In genomic region chr16:2883027-2883846, GRCh38 we compare ENCODE assay signal across 1 cellular context.
TF ChIP-seq lines count a peak whose summit lies in the region.

Gene FLYWCH2, plus strand, starts transcription at chr16:2883215. Its CDS starts 13,235 bp downstream, at chr16:2896450.

TF ChIP-seq in HepG2, 621 proteins besides CTCF, POLR2A, EP300 and RAD21 (continued from another document and continues in another):
- TF ChIP-seq PATZ1 (CRISPR knock-in tag; IDR thresholded peaks at IDR 0.05) (peak; percentile 64), ZNF10 (CRISPR knock-in tag; IDR thresholded peaks at IDR 0.05; ENCODE audit: borderline replicate concordance, low read depth) (no peak), YEATS2 (CRISPR knock-in tag; IDR thresholded peaks at IDR 0.05; ENCODE audit: borderline replicate concordance) (peak; percentile 46; the same call in 1 of the 2 replicates), PHF5A (CRISPR knock-in tag; IDR thresholded peaks at IDR 0.05; ENCODE audit: low read depth, unreplicated experiment) (no peak), RORA (CRISPR knock-in tag; IDR thresholded peaks at IDR 0.05) (no peak), SMARCC2 (IDR thresholded peaks at IDR 0.05) (no peak), MED13 (CRISPR knock-in tag; IDR thresholded peaks at IDR 0.05) (peak; percentile 68; the same call in 1 of the 2 replicates), SIX1 (CRISPR knock-in tag; IDR thresholded peaks at IDR 0.05; ENCODE audit: borderline replicate concordance) (no peak), MBNL3 (CRISPR knock-in tag; conservative IDR thresholded peaks at IDR 0.05) (no peak), ZNF549 (CRISPR knock-in tag; IDR thresholded peaks at IDR 0.05) (no peak), MAX (IDR thresholded peaks at IDR 0.05) (no peak), SRY (CRISPR knock-in tag; IDR thresholded peaks at IDR 0.05) (peak; percentile 61; the same call in 1 of the 2 replicates), ZNF816 (CRISPR knock-in tag; IDR thresholded peaks at IDR 0.05; ENCODE audit: borderline replicate concordance) (no peak), KAT7 (CRISPR knock-in tag; IDR thresholded peaks at IDR 0.05; ENCODE audit: borderline replicate concordance) (peak; percentile 89; the same call in 1 of the 2 replicates), DNMT3B (CRISPR knock-in tag; conservative IDR thresholded peaks at IDR 0.05) (no peak), BRCA1 (CRISPR knock-in tag; IDR thresholded peaks at IDR 0.05) (no peak), KLF13 (CRISPR knock-in tag; IDR thresholded peaks at IDR 0.05) (no peak), ATF3 (CRISPR knock-in tag; IDR thresholded peaks at IDR 0.05) (peak; percentile 16; the same call in 1 of the 2 replicates), FOXO4 (CRISPR knock-in tag; conservative IDR thresholded peaks at IDR 0.05) (no peak), ZMYM2 (CRISPR knock-in tag; IDR thresholded peaks at IDR 0.05) (no peak), REST (IDR thresholded peaks at IDR 0.05; ENCODE audit: borderline replicate concordance in 1 of 2, low read depth in 1 of 2, low read length in 2 of 2) (peak in 1 of 2 experiments; percentile 11; a peak in 1 of 4 replicates), ZFP82 (CRISPR knock-in tag; IDR thresholded peaks at IDR 0.05; ENCODE audit: borderline replicate concordance) (no peak), ZNF260 (CRISPR knock-in tag; IDR thresholded peaks at IDR 0.05; ENCODE audit: borderline replicate concordance, low read depth) (no peak), ZNF329 (CRISPR knock-in tag; IDR thresholded peaks at IDR 0.05; ENCODE audit: low read depth) (peak; percentile 56; the same call in 1 of the 2 replicates), KIAA2018 (CRISPR knock-in tag; IDR thresholded peaks at IDR 0.05; ENCODE audit: borderline replicate concordance) (no peak), ZNF800 (CRISPR knock-in tag; IDR thresholded peaks at IDR 0.05) (no peak), MXD3 (CRISPR knock-in tag; IDR thresholded peaks at IDR 0.05) (peak; percentile 90), ZNF687 (CRISPR knock-in tag; IDR thresholded peaks at IDR 0.05) (peak; percentile 83), MAFF (IDR thresholded peaks at IDR 0.05; ENCODE audit: low read depth, low read length) (no peak), JUNB (CRISPR knock-in tag; IDR thresholded peaks at IDR 0.05; ENCODE audit: borderline replicate concordance) (no peak), MED1 (CRISPR knock-in tag; IDR thresholded peaks at IDR 0.05) (peak; percentile 64), ZNF251 (CRISPR knock-in tag; IDR thresholded peaks at IDR 0.05) (no peak), GATAD2A (CRISPR knock-in tag; IDR thresholded peaks at IDR 0.05) (peak; percentile 8; the same call in 1 of the 2 replicates), ZNF350 (CRISPR knock-in tag; IDR thresholded peaks at IDR 0.05; ENCODE audit: borderline replicate concordance, low read depth) (peak; percentile 40; the same call in 1 of the 2 replicates), NCOA5 (CRISPR knock-in tag; IDR thresholded peaks at IDR 0.05) (no peak)
